ENCODE assay signal across 1 cellular context in genomic region chr2:223997938-223998337, GRCh38.
TF ChIP-seq lines count a peak whose summit lies in the region.

No MANE protein-coding gene starts in this region.

TF ChIP-seq in IMR-90, 13 proteins besides CTCF, POLR2A, EP300 and RAD21:
- TF ChIP-seq MXI1 (IDR thresholded peaks at IDR 0.05; ENCODE audit: borderline replicate concordance, low read depth, low read length) (no peak), USF2 (IDR thresholded peaks at IDR 0.05; ENCODE audit: low read depth, low read length) (no peak), CEBPB (IDR thresholded peaks at IDR 0.05; ENCODE audit: low read depth, low read length) (no peak), NFE2L2 (IDR thresholded peaks at IDR 0.05; ENCODE audit: low read depth, low read length) (no peak), BHLHE40 (IDR thresholded peaks at IDR 0.05; ENCODE audit: low read depth, low read length) (no peak), RCOR1 (IDR thresholded peaks at IDR 0.05; ENCODE audit: insufficient replicate concordance, low read length) (no peak), SMC3 (IDR thresholded peaks at IDR 0.05; ENCODE audit: low read depth, low read length) (no peak), MAZ (IDR thresholded peaks at IDR 0.05; ENCODE audit: borderline replicate concordance, low read depth, low read length) (no peak), CHD1 (IDR thresholded peaks at IDR 0.05; ENCODE audit: low read depth, low read length) (no peak), FOS (IDR thresholded peaks at IDR 0.05; ENCODE audit: low read depth, low read length) (no peak), MAFK (IDR thresholded peaks at IDR 0.05; ENCODE audit: low read depth, low read length) (no peak), RFX5 (IDR thresholded peaks at IDR 0.05; ENCODE audit: low read depth, low read length) (no peak), ELK1 (IDR thresholded peaks at IDR 0.05; ENCODE audit: borderline replicate concordance, low read depth, low read length) (no peak)
TF ChIP-seq in IMR-90: peak in this region for 0.
